In genomic region chr6:90708410-90708809, GRCh38 we compare ENCODE assay signal across 21 cellular contexts.
"Had no signal": no experiment of that assay in that cellular context is flagged by ENCODE, and none has a peak within 500 bp of the region (broad histone marks: within the 10 kb centered on the region; RNA-seq: fewer than 3 reads in every experiment).

No MANE protein-coding gene starts in this region.

- H3K4me3 ChIP-seq: SJCRH30 had no signal

- H3K36me3 ChIP-seq: SJCRH30 had no signal

- H3K27ac ChIP-seq: SJCRH30 had no signal

- DNase-seq: KBM-7, MV-4-11, NCI-H1048, NCI-H1105, NCI-H1436 treated with DMSO at 0.1 percent for 48 hours, NCI-H1694, NCI-H187 treated with DMSO at 0.1 percent for 48 hours, NCI-H2029 treated with DMSO at 0.1 percent for 48 hours, NCI-H2171, NCI-H226, NCI-H446, NCI-H510A, NCI-H524 treated with DMSO at 0.1 percent for 48 hours, NCI-H69, NCI-H774, PC-3, SHP77 treated with DMSO at 0.1 percent for 48 hours, SJCRH30 had no signal

- H3K27me3 ChIP-seq: SJCRH30 had no signal

- H3K9me3 ChIP-seq: SJCRH30 had no signal

- ATAC-seq: Panc1, PC-3, Right ventricle myocardium inferior, SK-N-SH treated with all-trans-retinoic acid at 6 μM for 48 hours had no signal
